1 cellular context compared by ENCODE assay signal in genomic region chr2:46984642-46985476, GRCh38.
TF ChIP-seq lines count a peak whose summit lies in the region.

No MANE protein-coding gene starts in this region.

TF ChIP-seq in GM12878, 131 proteins besides CTCF, POLR2A, EP300 and RAD21 (continued from another document):
- TF ChIP-seq CEBPZ (IDR thresholded peaks at IDR 0.05; ENCODE audit: low read depth, low read length): no peak
- TF ChIP-seq MEF2A (IDR thresholded peaks at IDR 0.05; ENCODE audit: insufficient read depth, low read depth, low read length): 0 out of 2 replicates have a peak, but pooled peaks have one; percentile 10
- TF ChIP-seq E4F1 (IDR thresholded peaks at IDR 0.05; ENCODE audit: borderline replicate concordance, partially characterized antibody): no peak
- TF ChIP-seq IKZF1 (conservative IDR thresholded peaks at IDR 0.05): peak; percentile 73
- 0 out of 2 replicates have a peak, but pooled peaks have one; percentile 23 for TF ChIP-seq ZNF24 (IDR thresholded peaks at IDR 0.05)
- no peak for TF ChIP-seq ZNF622 (IDR thresholded peaks at IDR 0.05)
- TF ChIP-seq TBL1XR1 (IDR thresholded peaks at IDR 0.05; ENCODE audit: low read depth, low read length): no peak
- no peak for TF ChIP-seq SMAD5 (IDR thresholded peaks at IDR 0.05; ENCODE audit: low read depth)
- TF ChIP-seq BACH1 (IDR thresholded peaks at IDR 0.05; ENCODE audit: borderline replicate concordance): 0 out of 2 replicates have a peak, but pooled peaks have one; percentile 17
- TF ChIP-seq RAD51 (IDR thresholded peaks at IDR 0.05): peak; percentile 61; the same call in 1 of the 2 replicates
- TF ChIP-seq SMARCA5 (IDR thresholded peaks at IDR 0.05): 0 out of 2 replicates have a peak, but pooled peaks have one; percentile 28
- TF ChIP-seq BCL11A (IDR thresholded peaks at IDR 0.05; ENCODE audit: low read depth, low read length): 0 out of 2 replicates have a peak, but pooled peaks have one; percentile 8
- TF ChIP-seq NBN (IDR thresholded peaks at IDR 0.05): peak; percentile 62; the same call in 1 of the 2 replicates
- peak; percentile 70 for TF ChIP-seq GATAD2B (conservative IDR thresholded peaks at IDR 0.05; ENCODE audit: low read depth)
- TF ChIP-seq DPF2 (IDR thresholded peaks at IDR 0.05): peak; percentile 49; the same call in 1 of the 2 replicates
- peak; percentile 65 for TF ChIP-seq RELB (IDR thresholded peaks at IDR 0.05; ENCODE audit: low read depth)
- TF ChIP-seq HDAC2 (IDR thresholded peaks at IDR 0.05): no peak
- no peak for TF ChIP-seq WRNIP1 (IDR thresholded peaks at IDR 0.05; ENCODE audit: borderline replicate concordance, low read depth, low read length)
- TF ChIP-seq HSF1 (IDR thresholded peaks at IDR 0.05; ENCODE audit: low read depth, low read length): no peak
- no peak; the same call in 1 of the 2 replicates for TF ChIP-seq SPI1 (IDR thresholded peaks at IDR 0.05; ENCODE audit: borderline replicate concordance, insufficient read depth, low read depth, low read length)
- no peak for TF ChIP-seq CBX5 (IDR thresholded peaks at IDR 0.05; ENCODE audit: low read depth)
- TF ChIP-seq BCL3 (IDR thresholded peaks at IDR 0.05; ENCODE audit: borderline replicate concordance, insufficient read depth, low read depth, low read length, poor library complexity, severe bottlenecking): no peak
- TF ChIP-seq CHD2 (IDR thresholded peaks at IDR 0.05; ENCODE audit: borderline replicate concordance, low read depth, low read length): peak; percentile 35; the same call in 1 of the 2 replicates
- peak; percentile 53 to 63; a peak in 3 of 4 replicates for TF ChIP-seq BHLHE40 (IDR thresholded peaks at IDR 0.05; ENCODE audit: borderline replicate concordance in 1 of 2, low read depth in 2 of 2, low read length in 1 of 2)
- TF ChIP-seq FOS (IDR thresholded peaks at IDR 0.05; ENCODE audit: borderline replicate concordance, extremely low read depth, insufficient read length): no peak
- TF ChIP-seq IRF4 (IDR thresholded peaks at IDR 0.05; ENCODE audit: low read depth, low read length): 0 out of 2 replicates have a peak, but pooled peaks have one; percentile 17
- TF ChIP-seq RCOR1 (conservative IDR thresholded peaks at IDR 0.05; ENCODE audit: low read depth, low read length): no peak
- TF ChIP-seq ZBTB11 (CRISPR knock-in tag; IDR thresholded peaks at IDR 0.05): no peak
- TF ChIP-seq ATF7 (IDR thresholded peaks at IDR 0.05; ENCODE audit: low read depth): peak; percentile 49; the same call in 1 of the 2 replicates
- peak; percentile 16; the same call in 1 of the 2 replicates for TF ChIP-seq USF2 (IDR thresholded peaks at IDR 0.05; ENCODE audit: borderline replicate concordance, low read depth, low read length)
- peak; percentile 48; the same call in 1 of the 2 replicates for TF ChIP-seq PKNOX1 (IDR thresholded peaks at IDR 0.05)
- TF ChIP-seq MXI1 (IDR thresholded peaks at IDR 0.05; ENCODE audit: low read depth, low read length): peak; percentile 73
- TF ChIP-seq IKZF2 (IDR thresholded peaks at IDR 0.05): peak in 1 of 2 experiments; percentile 57; a peak in 3 of 4 replicates
